ENCODE assay signal across 1 cellular context in genomic region chr3:169764453-169765280, GRCh38.
TF ChIP-seq lines count a peak whose summit lies in the region.

Gene TERC, minus strand, starts transcription at chr3:169765060.

TF ChIP-seq in K562, 482 proteins besides CTCF, POLR2A, EP300 and RAD21 (continued from another document and continues in another):
- TF ChIP-seq, protein P1, sequence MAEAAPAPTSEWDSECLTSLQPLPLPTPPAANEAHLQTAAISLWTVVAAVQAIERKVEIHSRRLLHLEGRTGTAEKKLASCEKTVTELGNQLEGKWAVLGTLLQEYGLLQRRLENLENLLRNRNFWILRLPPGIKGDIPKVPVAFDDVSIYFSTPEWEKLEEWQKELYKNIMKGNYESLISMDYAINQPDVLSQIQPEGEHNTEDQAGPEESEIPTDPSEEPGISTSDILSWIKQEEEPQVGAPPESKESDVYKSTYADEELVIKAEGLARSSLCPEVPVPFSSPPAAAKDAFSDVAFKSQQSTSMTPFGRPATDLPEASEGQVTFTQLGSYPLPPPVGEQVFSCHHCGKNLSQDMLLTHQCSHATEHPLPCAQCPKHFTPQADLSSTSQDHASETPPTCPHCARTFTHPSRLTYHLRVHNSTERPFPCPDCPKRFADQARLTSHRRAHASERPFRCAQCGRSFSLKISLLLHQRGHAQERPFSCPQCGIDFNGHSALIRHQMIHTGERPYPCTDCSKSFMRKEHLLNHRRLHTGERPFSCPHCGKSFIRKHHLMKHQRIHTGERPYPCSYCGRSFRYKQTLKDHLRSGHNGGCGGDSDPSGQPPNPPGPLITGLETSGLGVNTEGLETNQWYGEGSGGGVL (CRISPR knock-in tag; IDR thresholded peaks at IDR 0.05), result no peak
- TF ChIP-seq ADNP (tag; IDR thresholded peaks at IDR 0.05) (no peak), CEBPB (tag; IDR thresholded peaks at IDR 0.05) (no peak), PTRF (tag; IDR thresholded peaks at IDR 0.05) (no peak), EWSR1 (IDR thresholded peaks at IDR 0.05; ENCODE audit: borderline replicate concordance, low read depth, partially characterized antibody) (no peak), ZBTB8A (IDR thresholded peaks at IDR 0.05; ENCODE audit: partially characterized antibody) (no peak), DIDO1 (tag; IDR thresholded peaks at IDR 0.05; ENCODE audit: low read depth) (no peak), BCL6 (CRISPR knock-in tag; IDR thresholded peaks at IDR 0.05) (no peak), ZFP91 (CRISPR knock-in tag; IDR thresholded peaks at IDR 0.05) (no peak), BRCA1 (IDR thresholded peaks at IDR 0.05) (no peak), BRCA1 (CRISPR knock-in tag; IDR thresholded peaks at IDR 0.05) (no peak), CBX3 (IDR thresholded peaks at IDR 0.05; ENCODE audit: borderline replicate concordance in 1 of 2, low read length in 2 of 2) (peak in 1 of 2 experiments; percentile 47; a peak in 2 of 3 replicates), SUPT5H (IDR thresholded peaks at IDR 0.05) (peak; percentile 94), POLR2H (tag; IDR thresholded peaks at IDR 0.05; ENCODE audit: low read depth) (peak; percentile 97), ZNF668 (CRISPR knock-in tag; IDR thresholded peaks at IDR 0.05) (no peak), ZBTB1 (CRISPR knock-in tag; IDR thresholded peaks at IDR 0.05; ENCODE audit: borderline replicate concordance, low read depth) (peak; percentile 75), GTF2E2 (tag; IDR thresholded peaks at IDR 0.05) (no peak; the same call in 1 of the 2 replicates), CAMTA2 (CRISPR knock-in tag; conservative IDR thresholded peaks at IDR 0.05) (no peak), SMARCC2 (IDR thresholded peaks at IDR 0.05; ENCODE audit: low read depth) (no peak), HIVEP1 (CRISPR knock-in tag; IDR thresholded peaks at IDR 0.05) (no peak), U2AF1 (optimal IDR thresholded peaks at IDR 0.05; ENCODE audit: low read depth, low read length) (peak; percentile 85), ZNF830 (CRISPR knock-in tag; IDR thresholded peaks at IDR 0.05) (peak; percentile 93), JUND (IDR thresholded peaks at IDR 0.05; ENCODE audit: borderline replicate concordance, low read depth, low read length) (peak; percentile 18; the same call in 1 of the 2 replicates), JUND (tag; IDR thresholded peaks at IDR 0.05; ENCODE audit: borderline replicate concordance, low read depth, low read length) (no peak), NCOA2 (IDR thresholded peaks at IDR 0.05; ENCODE audit: partially characterized antibody in 2 of 2) (no peak), ZNF318 (IDR thresholded peaks at IDR 0.05; ENCODE audit: borderline replicate concordance in 1 of 2, low read depth in 1 of 2) (no peak), HSF4 (CRISPR knock-in tag; IDR thresholded peaks at IDR 0.05; ENCODE audit: borderline replicate concordance) (no peak), FUS (optimal IDR thresholded peaks at IDR 0.05; ENCODE audit: low read depth, low read length) (no peak), MNT (conservative IDR thresholded peaks at IDR 0.05) (peak in 1 of 2 experiments; percentile 68; a peak in 2 of 4 replicates), XRCC4 (IDR thresholded peaks at IDR 0.05; ENCODE audit: extremely low read depth, insufficient read depth, insufficient read length) (no peak), SMARCA5 (IDR thresholded peaks at IDR 0.05) (no peak)
- TF ChIP-seq, protein P2, sequence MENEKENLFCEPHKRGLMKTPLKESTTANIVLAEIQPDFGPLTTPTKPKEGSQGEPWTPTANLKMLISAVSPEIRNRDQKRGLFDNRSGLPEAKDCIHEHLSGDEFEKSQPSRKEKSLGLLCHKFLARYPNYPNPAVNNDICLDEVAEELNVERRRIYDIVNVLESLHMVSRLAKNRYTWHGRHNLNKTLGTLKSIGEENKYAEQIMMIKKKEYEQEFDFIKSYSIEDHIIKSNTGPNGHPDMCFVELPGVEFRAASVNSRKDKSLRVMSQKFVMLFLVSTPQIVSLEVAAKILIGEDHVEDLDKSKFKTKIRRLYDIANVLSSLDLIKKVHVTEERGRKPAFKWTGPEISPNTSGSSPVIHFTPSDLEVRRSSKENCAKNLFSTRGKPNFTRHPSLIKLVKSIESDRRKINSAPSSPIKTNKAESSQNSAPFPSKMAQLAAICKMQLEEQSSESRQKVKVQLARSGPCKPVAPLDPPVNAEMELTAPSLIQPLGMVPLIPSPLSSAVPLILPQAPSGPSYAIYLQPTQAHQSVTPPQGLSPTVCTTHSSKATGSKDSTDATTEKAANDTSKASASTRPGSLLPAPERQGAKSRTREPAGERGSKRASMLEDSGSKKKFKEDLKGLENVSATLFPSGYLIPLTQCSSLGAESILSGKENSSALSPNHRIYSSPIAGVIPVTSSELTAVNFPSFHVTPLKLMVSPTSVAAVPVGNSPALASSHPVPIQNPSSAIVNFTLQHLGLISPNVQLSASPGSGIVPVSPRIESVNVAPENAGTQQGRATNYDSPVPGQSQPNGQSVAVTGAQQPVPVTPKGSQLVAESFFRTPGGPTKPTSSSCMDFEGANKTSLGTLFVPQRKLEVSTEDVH (IDR thresholded peaks at IDR 0.05; ENCODE audit: low read depth, partially characterized antibody), result peak; percentile 55
- TF ChIP-seq, protein P3, sequence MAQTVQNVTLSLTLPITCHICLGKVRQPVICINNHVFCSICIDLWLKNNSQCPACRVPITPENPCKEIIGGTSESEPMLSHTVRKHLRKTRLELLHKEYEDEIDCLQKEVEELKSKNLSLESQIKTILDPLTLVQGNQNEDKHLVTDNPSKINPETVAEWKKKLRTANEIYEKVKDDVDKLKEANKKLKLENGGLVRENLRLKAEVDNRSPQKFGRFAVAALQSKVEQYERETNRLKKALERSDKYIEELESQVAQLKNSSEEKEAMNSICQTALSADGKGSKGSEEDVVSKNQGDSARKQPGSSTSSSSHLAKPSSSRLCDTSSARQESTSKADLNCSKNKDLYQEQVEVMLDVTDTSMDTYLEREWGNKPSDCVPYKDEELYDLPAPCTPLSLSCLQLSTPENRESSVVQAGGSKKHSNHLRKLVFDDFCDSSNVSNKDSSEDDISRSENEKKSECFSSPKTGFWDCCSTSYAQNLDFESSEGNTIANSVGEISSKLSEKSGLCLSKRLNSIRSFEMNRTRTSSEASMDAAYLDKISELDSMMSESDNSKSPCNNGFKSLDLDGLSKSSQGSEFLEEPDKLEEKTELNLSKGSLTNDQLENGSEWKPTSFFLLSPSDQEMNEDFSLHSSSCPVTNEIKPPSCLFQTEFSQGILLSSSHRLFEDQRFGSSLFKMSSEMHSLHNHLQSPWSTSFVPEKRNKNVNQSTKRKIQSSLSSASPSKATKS (CRISPR knock-in tag; IDR thresholded peaks at IDR 0.05), result no peak
- TF ChIP-seq, protein P4, sequence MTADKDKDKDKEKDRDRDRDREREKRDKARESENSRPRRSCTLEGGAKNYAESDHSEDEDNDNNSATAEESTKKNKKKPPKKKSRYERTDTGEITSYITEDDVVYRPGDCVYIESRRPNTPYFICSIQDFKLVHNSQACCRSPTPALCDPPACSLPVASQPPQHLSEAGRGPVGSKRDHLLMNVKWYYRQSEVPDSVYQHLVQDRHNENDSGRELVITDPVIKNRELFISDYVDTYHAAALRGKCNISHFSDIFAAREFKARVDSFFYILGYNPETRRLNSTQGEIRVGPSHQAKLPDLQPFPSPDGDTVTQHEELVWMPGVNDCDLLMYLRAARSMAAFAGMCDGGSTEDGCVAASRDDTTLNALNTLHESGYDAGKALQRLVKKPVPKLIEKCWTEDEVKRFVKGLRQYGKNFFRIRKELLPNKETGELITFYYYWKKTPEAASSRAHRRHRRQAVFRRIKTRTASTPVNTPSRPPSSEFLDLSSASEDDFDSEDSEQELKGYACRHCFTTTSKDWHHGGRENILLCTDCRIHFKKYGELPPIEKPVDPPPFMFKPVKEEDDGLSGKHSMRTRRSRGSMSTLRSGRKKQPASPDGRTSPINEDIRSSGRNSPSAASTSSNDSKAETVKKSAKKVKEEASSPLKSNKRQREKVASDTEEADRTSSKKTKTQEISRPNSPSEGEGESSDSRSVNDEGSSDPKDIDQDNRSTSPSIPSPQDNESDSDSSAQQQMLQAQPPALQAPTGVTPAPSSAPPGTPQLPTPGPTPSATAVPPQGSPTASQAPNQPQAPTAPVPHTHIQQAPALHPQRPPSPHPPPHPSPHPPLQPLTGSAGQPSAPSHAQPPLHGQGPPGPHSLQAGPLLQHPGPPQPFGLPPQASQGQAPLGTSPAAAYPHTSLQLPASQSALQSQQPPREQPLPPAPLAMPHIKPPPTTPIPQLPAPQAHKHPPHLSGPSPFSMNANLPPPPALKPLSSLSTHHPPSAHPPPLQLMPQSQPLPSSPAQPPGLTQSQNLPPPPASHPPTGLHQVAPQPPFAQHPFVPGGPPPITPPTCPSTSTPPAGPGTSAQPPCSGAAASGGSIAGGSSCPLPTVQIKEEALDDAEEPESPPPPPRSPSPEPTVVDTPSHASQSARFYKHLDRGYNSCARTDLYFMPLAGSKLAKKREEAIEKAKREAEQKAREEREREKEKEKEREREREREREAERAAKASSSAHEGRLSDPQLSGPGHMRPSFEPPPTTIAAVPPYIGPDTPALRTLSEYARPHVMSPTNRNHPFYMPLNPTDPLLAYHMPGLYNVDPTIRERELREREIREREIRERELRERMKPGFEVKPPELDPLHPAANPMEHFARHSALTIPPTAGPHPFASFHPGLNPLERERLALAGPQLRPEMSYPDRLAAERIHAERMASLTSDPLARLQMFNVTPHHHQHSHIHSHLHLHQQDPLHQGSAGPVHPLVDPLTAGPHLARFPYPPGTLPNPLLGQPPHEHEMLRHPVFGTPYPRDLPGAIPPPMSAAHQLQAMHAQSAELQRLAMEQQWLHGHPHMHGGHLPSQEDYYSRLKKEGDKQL (CRISPR knock-in tag; IDR thresholded peaks at IDR 0.05; ENCODE audit: borderline replicate concordance), result no peak
